Comparison of ENCODE assay signal across 8 cellular contexts in genomic region chr6:125986295-125986955, GRCh38. TPM values are rescaled to one million over a fixed set of nuclear protein-coding genes. Genes with fewer than 3 reads are reported as not detected.
DNase-seq lines count a peak whose midpoint lies in the region; ATAC-seq and TF ChIP-seq lines count a peak whose summit lies in the region.

TSS of gene TRMT11 (plus strand) at chr6:125986540. CDS start at chr6:125986551, 11 bp downstream.

- H3K27ac ChIP-seq in dorsolateral prefrontal cortex: peak within 1 kb of the TSS in 58 of 59 donors; percentile 7 to 90 (median 76)

- TF ChIP-seq POLR2A in lower leg skin (IDR thresholded peaks at IDR 0.05): no peak

- no peaks in the 10 kb centered on the region for H3K27me3 ChIP-seq in dorsolateral prefrontal cortex

- peak in 13 of 14 donors; percentile 48 to 92 (median 76) for DNase-seq in C1 segment of cervical spinal cord (lab: John Stamatoyannopoulos, UW)
- DNase-seq in NCI-H524 treated with DMSO at 0.1 percent for 48 hours (lab: John Stamatoyannopoulos, UW): peak; percentile 93
- peak; percentile 63 to 80 for DNase-seq in activated CD4-positive, alpha-beta T cell treated with anti-CD3 and anti-CD28 coated beads, Interleukin-2, amount 50 U/mL, for 24 hours (ENCODE audit: low read depth in 1 of 2, low spot score in 1 of 2)
- peak; percentile 76 to 93 (median 90) for DNase-seq in dorsolateral prefrontal cortex
- peak; percentile 77 to 96 for DNase-seq in lower leg skin (ENCODE audit: low spot score in 2 of 2)
- peak; percentile 76 to 79 for DNase-seq in stimulated activated CD4-positive, alpha-beta T cell treated with anti-CD3 and anti-CD28 coated beads, Interleukin-4, amount 100 ng/mL, for 4 hours

- intact Hi-C loops in dorsolateral prefrontal cortex (cut with DNase I): no loop called here
- intact Hi-C loops in lower leg skin (cut with DNase I; ENCODE audit: low total_unique reads): no loop called here

- WGBS in lower leg skin, 2 donors: 0 to 1% methylated on average over 47 to 51 of the region's 51 CpGs

- H3K4me3 ChIP-seq in dorsolateral prefrontal cortex (peak within 1 kb of the TSS; percentile 59 to 97 (median 83)), lower leg skin (ENCODE audit: low read depth, poor library complexity, severe bottlenecking) (peak within 1 kb of the TSS; percentile 70)

- TF ChIP-seq CTCF in dorsolateral prefrontal cortex (IDR thresholded peaks at IDR 0.05 in 54 of 56, conservative IDR thresholded peaks at IDR 0.05 in 2 of 56; ENCODE audit: low read depth in 1 of 56, partially characterized antibody in 56 of 56): peak in 40 of 56 donors; percentile 4 to 54 (median 30)
- TF ChIP-seq CTCF in lower leg skin (IDR thresholded peaks at IDR 0.05): no peak

- ATAC-seq in GM19324 (IDR thresholded peaks at IDR 0.05; ENCODE audit: low FRiP score, unreplicated experiment): peak; percentile 98
- ATAC-seq in HG03460 (IDR thresholded peaks at IDR 0.05; ENCODE audit: unreplicated experiment): peak; percentile 96

RNA-seq across cellular contexts. Expression of gene TRMT11, which starts in this region (rescaled TPM):
- 10 to 100 TPM; 32.1 to 64.6 (median 44.8) TPM for total RNA-seq in dorsolateral prefrontal cortex
- total RNA-seq in lower leg skin: 10 to 100 TPM in 2 of 4 donors, 1 to 10 TPM in 2; 8.1 to 14.0 (median 11.0) TPM

Comparison
In these comparisons a context has a peak if more than half of its experiments do, and no peak if none do; other contexts are left out.
1. Peak in every context shown above with its lines: DNase-seq, ATAC-seq, H3K4me3 ChIP-seq and H3K27ac ChIP-seq.
2. CTCF ChIP-seq: peak in dorsolateral prefrontal cortex (40 of 56); none in lower leg skin (0 of 3).